In genomic region chr1:17258758-17259130, GRCh38 we compare ENCODE assay signal across 1 cellular context.
TF ChIP-seq lines count a peak whose summit lies in the region.

No MANE protein-coding gene starts in this region.

TF ChIP-seq in A549, 52 proteins besides CTCF, POLR2A, EP300 and RAD21 (continued from another document):
- TF ChIP-seq REST (IDR thresholded peaks at IDR 0.05), result no peak
- TF ChIP-seq USF2 (IDR thresholded peaks at IDR 0.05), result no peak
- TF ChIP-seq TP53 (CRISPR knock-in tag; IDR thresholded peaks at IDR 0.05), result no peak
- TF ChIP-seq CBX2 (IDR thresholded peaks at IDR 0.05; ENCODE audit: borderline replicate concordance, low read depth), result no peak
- no peak for TF ChIP-seq NFE2L2 (conservative IDR thresholded peaks at IDR 0.05; ENCODE audit: low read length)
- no peak for TF ChIP-seq RCOR1 (IDR thresholded peaks at IDR 0.05; ENCODE audit: low read depth, low read length)
- TF ChIP-seq E2F6 (IDR thresholded peaks at IDR 0.05; ENCODE audit: borderline replicate concordance, low read depth), result no peak
TF ChIP-seq in A549: peak in this region for 0.
